Comparison of ENCODE assay signal across 8 cellular contexts in genomic region chr16:67672739-67673662, GRCh38. TPM values are rescaled to one million over a fixed set of nuclear protein-coding genes. Genes with fewer than 3 reads are reported as not detected.
DNase-seq lines count a peak whose midpoint lies in the region; ATAC-seq, FAIRE-seq and TF ChIP-seq lines count a peak whose summit lies in the region.

No MANE protein-coding gene starts in this region.

- no peak for TF ChIP-seq POLR2A in spleen (IDR thresholded peaks at IDR 0.05)

- H3K9me1 ChIP-seq in keratinocyte (ENCODE audit: control insufficient read depth, extremely low read depth, insufficient read depth, low read length): no peaks in the 10 kb centered on the region

- H3K9me3 ChIP-seq in keratinocyte (ENCODE audit: control insufficient read depth, low read depth, low read length) (no peaks in the 10 kb centered on the region), spleen (no peaks in the 10 kb centered on the region)

- peak; percentile 89 for FAIRE-seq in keratinocyte (lab: Jason Lieb, UNC)

- H3K27me3 ChIP-seq in keratinocyte (ENCODE audit: control insufficient read depth, extremely low read depth, insufficient read depth, low read length) (no peaks in the 10 kb centered on the region), spleen (replicated peaks in 1 of 7) (no peaks in the 10 kb centered on the region)

- H3K36me3 ChIP-seq in keratinocyte (ENCODE audit: control insufficient read depth in 2 of 2, extremely low read depth in 1 of 2, insufficient read depth in 2 of 2, low read length in 2 of 2) (peaks cover 0 to 3% of the 10 kb centered on the region in 2 experiments), spleen (peaks cover 0 to 26% (median 7%) of the 10 kb centered on the region in 6 donors)

- dilution Hi-C loops in keratinocyte (cut with MboI; ENCODE audit: extremely low pct_ligation_motif_present, low sequenced_read_pairs): no loop called here

- H3K4me3 ChIP-seq in keratinocyte (ENCODE audit: control insufficient read depth in 2 of 3, extremely low read depth in 1 of 3, insufficient read depth in 2 of 3, low read depth in 1 of 3, low read length in 3 of 3) (no peak overlapping the region), spleen (peak overlapping the region in 1 of 8 donors; percentile 27)

- no peak overlapping the region for H3K4me2 ChIP-seq in keratinocyte (ENCODE audit: control insufficient read depth, extremely low read depth, insufficient read depth, low read depth, low read length)

- H3K4me1 ChIP-seq in keratinocyte (ENCODE audit: control insufficient read depth, extremely low read depth, insufficient read depth, low read length) (peaks cover 13% of the 10 kb centered on the region), spleen (peaks cover 25 to 95% (median 78%) of the 10 kb centered on the region in 6 donors)

- DNase-seq in DMS53 (lab: John Stamatoyannopoulos, UW): peak; percentile 72
- peak; percentile 83 for DNase-seq in HuH-7.5 (ENCODE audit: low spot score)
- DNase-seq in T follicular helper cell (ENCODE audit: low read depth): peak; percentile 34
- DNase-seq in caudate nucleus (lab: John Stamatoyannopoulos, UW): peak in 34 of 61 donors; percentile 9 to 86 (median 36)
- no peak for DNase-seq in keratinocyte (ENCODE audit: low read depth, low spot score)
- peak; percentile 91 for DNase-seq in spleen

- WGBS in spleen, 5 donors: 43 to 57% (median 48%) methylated on average over 8 to 13 of the region's 13 CpGs

- peak; percentile 81 to 88 (median 86) for TF ChIP-seq CTCF in keratinocyte (optimal IDR thresholded peaks at IDR 0.05 in 1 of 3, IDR thresholded peaks at IDR 0.05 in 1 of 3, conservative IDR thresholded peaks at IDR 0.05 in 1 of 3; ENCODE audit: extremely low read depth in 1 of 3, insufficient read depth in 2 of 3, low read length in 3 of 3)
- peak; percentile 58 to 90 (median 80) for TF ChIP-seq CTCF in spleen (IDR thresholded peaks at IDR 0.05 in 8 of 11, conservative IDR thresholded peaks at IDR 0.05 in 3 of 11)

- no peaks in the 10 kb centered on the region for H3K79me2 ChIP-seq in keratinocyte (ENCODE audit: control insufficient read depth, insufficient read depth, low read length)

- ATAC-seq in GM21619 (IDR thresholded peaks at IDR 0.05; ENCODE audit: unreplicated experiment): no peak
- ATAC-seq in GM18909 (IDR thresholded peaks at IDR 0.05; ENCODE audit: poor library complexity, unreplicated experiment): no peak

- H3K27ac ChIP-seq in caudate nucleus (ENCODE audit: low read depth, low read length): peak overlapping the region; percentile 56
- H3K27ac ChIP-seq in keratinocyte (ENCODE audit: control insufficient read depth, insufficient read depth, low read length): no peak overlapping the region
- peak overlapping the region; percentile 31 to 94 (median 82) for H3K27ac ChIP-seq in spleen

- H3K9ac ChIP-seq in keratinocyte (ENCODE audit: control insufficient read depth, extremely low read depth, insufficient read depth, low read length): no peak overlapping the region

- intact Hi-C loops in spleen (cut with DNase I; ENCODE audit: low total_unique reads): loop anchor here (5.0 to 10.0 kb wide), 2 partner anchors 44 to 252 kb away; partner anchors contain the start of gene GFOD2

- no peak overlapping the region for H2AFZ ChIP-seq in keratinocyte (ENCODE audit: control insufficient read depth, low read length)

- no peaks in the 10 kb centered on the region for H4K20me1 ChIP-seq in keratinocyte (ENCODE audit: control insufficient read depth, extremely low read depth, insufficient read depth, low read length)

RNA-seq across cellular contexts. Expression of gene C16orf86, which starts 6.4 kb away (rescaled TPM):
- polyA plus RNA-seq in keratinocyte (0.10 to 0.24 TPM (median 0.17 TPM) in 3 replicates), spleen (10 to 100 TPM in 2 of 3 donors, 1 to 10 TPM in 1; 8.9 to 11.1 (median 11.0) TPM)
- polyA plus RNA-seq in keratinocyte (2011; ENCODE audit: low read depth): not detected
- 0.31 TPM in 1 of 2 replicates, not detected in the other for polyA plus RNA-seq in keratinocyte (2011; cell fraction: cytosol; rRNA removed)
- 0.29 and 0.41 TPM in 2 replicates for polyA plus RNA-seq in keratinocyte (2011; cell fraction: nucleus; rRNA removed)
- polyA plus RNA-seq in keratinocyte (2012; ENCODE audit: low replicate concordance): 0.34 TPM in 1 of 2 replicates, not detected in the other
- not detected in 3 replicates for polyA minus RNA-seq in keratinocyte
- not detected for polyA minus RNA-seq in keratinocyte (2011; cell fraction: cytosol; rRNA and poly(A)+ RNA removed)
- not detected in 2 replicates for polyA minus RNA-seq in keratinocyte (2011; cell fraction: nucleus; rRNA and poly(A)+ RNA removed)
- 10 to 100 TPM in 2 of 7 donors, 1 to 10 TPM in 5; 5.2 to 17.3 (median 7.9) TPM for total RNA-seq in spleen

RNA-seq across cellular contexts. Expression of gene ENKD1, which starts 6.5 kb away (rescaled TPM):
- 4.3 to 4.6 TPM (median 4.4 TPM) in 3 replicates for polyA plus RNA-seq in keratinocyte
- 10.4 TPM for polyA plus RNA-seq in keratinocyte (2011; ENCODE audit: low read depth)
- 1.1 and 3.1 TPM in 2 replicates for polyA plus RNA-seq in keratinocyte (2011; cell fraction: cytosol; rRNA removed)
- polyA plus RNA-seq in keratinocyte (2011; cell fraction: nucleus; rRNA removed): 5.6 and 8.4 TPM in 2 replicates
- polyA plus RNA-seq in keratinocyte (2012; ENCODE audit: low replicate concordance): 5.0 and 7.6 TPM in 2 replicates
- polyA minus RNA-seq in keratinocyte: 2.3 to 7.6 TPM (median 3.8 TPM) in 3 replicates
- polyA minus RNA-seq in keratinocyte (2011; cell fraction: cytosol; rRNA and poly(A)+ RNA removed): 10.0 TPM
- 3.0 and 3.3 TPM in 2 replicates for polyA minus RNA-seq in keratinocyte (2011; cell fraction: nucleus; rRNA and poly(A)+ RNA removed)
- 10 to 100 TPM in 5 of 7 donors, 1 to 10 TPM in 2; 9.2 to 18.4 (median 11.4) TPM for total RNA-seq in spleen
- 10 to 100 TPM; 13.0 to 21.6 (median 18.7) TPM for polyA plus RNA-seq in spleen

RNA-seq across cellular contexts. Expression of gene PARD6A, which starts 12.2 kb away (rescaled TPM):
- 0.05 to 0.23 TPM (median 0.20 TPM) in 3 replicates for polyA plus RNA-seq in keratinocyte
- not detected for polyA plus RNA-seq in keratinocyte (2011; ENCODE audit: low read depth)
- 0.14 TPM in 1 of 2 replicates, not detected in the other for polyA plus RNA-seq in keratinocyte (2011; cell fraction: cytosol; rRNA removed)
- polyA plus RNA-seq in keratinocyte (2011; cell fraction: nucleus; rRNA removed): not detected in 2 replicates
- polyA plus RNA-seq in keratinocyte (2012; ENCODE audit: low replicate concordance): 0.21 and 0.23 TPM in 2 replicates
- polyA minus RNA-seq in keratinocyte: 0.92 TPM in 1 of 3 replicates, not detected in the others
- polyA minus RNA-seq in keratinocyte (2011; cell fraction: cytosol; rRNA and poly(A)+ RNA removed): not detected
- polyA minus RNA-seq in keratinocyte (2011; cell fraction: nucleus; rRNA and poly(A)+ RNA removed): not detected in 2 replicates
- total RNA-seq in spleen: 10 to 100 TPM in 1 of 7 donors, 1 to 10 TPM in 6; 3.3 to 13.8 (median 5.5) TPM
- polyA plus RNA-seq in spleen: 10 to 100 TPM in 1 of 3 donors, 1 to 10 TPM in 2; 5.4 to 10.2 (median 8.2) TPM

RNA-seq across cellular contexts. Expression of gene ACD, which starts 12.9 kb away (rescaled TPM):
- polyA plus RNA-seq in keratinocyte: 12.9 to 16.7 TPM (median 13.2 TPM) in 3 replicates
- 2.0 TPM for polyA plus RNA-seq in keratinocyte (2011; ENCODE audit: low read depth)
- 11.6 and 18.7 TPM in 2 replicates for polyA plus RNA-seq in keratinocyte (2011; cell fraction: cytosol; rRNA removed)
- polyA plus RNA-seq in keratinocyte (2011; cell fraction: nucleus; rRNA removed): 21.1 and 28.1 TPM in 2 replicates
- 9.7 and 22.6 TPM in 2 replicates for polyA plus RNA-seq in keratinocyte (2012; ENCODE audit: low replicate concordance)
- polyA minus RNA-seq in keratinocyte: 9.4 to 58.0 TPM (median 9.8 TPM) in 3 replicates
- polyA minus RNA-seq in keratinocyte (2011; cell fraction: cytosol; rRNA and poly(A)+ RNA removed): 24.9 TPM
- 7.4 and 8.0 TPM in 2 replicates for polyA minus RNA-seq in keratinocyte (2011; cell fraction: nucleus; rRNA and poly(A)+ RNA removed)
- 10 to 100 TPM; 18.1 to 31.7 (median 24.4) TPM for total RNA-seq in spleen
- 10 to 100 TPM; 16.9 to 25.2 (median 18.1) TPM for polyA plus RNA-seq in spleen

RNA-seq across cellular contexts. Expression of gene CARMIL2, which starts 28.1 kb away (rescaled TPM):
- 0.06 to 0.12 TPM in 2 of 3 replicates, not detected in the other for polyA plus RNA-seq in keratinocyte
- not detected for polyA plus RNA-seq in keratinocyte (2011; ENCODE audit: low read depth)
- polyA plus RNA-seq in keratinocyte (2011; cell fraction: cytosol; rRNA removed): 0.02 and 0.08 TPM in 2 replicates
- 0.49 and 0.75 TPM in 2 replicates for polyA plus RNA-seq in keratinocyte (2011; cell fraction: nucleus; rRNA removed)
- 0.10 and 0.14 TPM in 2 replicates for polyA plus RNA-seq in keratinocyte (2012; ENCODE audit: low replicate concordance)
- polyA minus RNA-seq in keratinocyte: not detected in 3 replicates
- not detected for polyA minus RNA-seq in keratinocyte (2011; cell fraction: cytosol; rRNA and poly(A)+ RNA removed)
- 0.63 and 1.2 TPM in 2 replicates for polyA minus RNA-seq in keratinocyte (2011; cell fraction: nucleus; rRNA and poly(A)+ RNA removed)
- 10 to 100 TPM; 30.0 to 66.7 (median 50.6) TPM for total RNA-seq in spleen
- 10 to 100 TPM; 48.1 to 92.3 (median 80.1) TPM for polyA plus RNA-seq in spleen

Comparison
In these comparisons a context has a peak if more than half of its experiments do, and no peak if none do; other contexts are left out.
1. RNA of gene C16orf86, which starts 6.4 kb away (polyA plus RNA-seq): 8.9 to 11.1 TPM in spleen; 0.10 to 0.41 TPM in keratinocyte; every median in the first group is over 4 times any median in the second.